37 cellular contexts compared by ENCODE assay signal in genomic region chr11:113415343-113415742, GRCh38. TPM values are rescaled to one million over a fixed set of nuclear protein-coding genes. Genes with fewer than 3 reads are reported as not detected.
"Had no signal": no experiment of that assay in that cellular context is flagged by ENCODE, and none has a peak within 500 bp of the region (broad histone marks: within the 10 kb centered on the region; RNA-seq: fewer than 3 reads in every experiment).

No MANE protein-coding gene starts in this region.

- ATAC-seq: activated naive CD4-positive, alpha-beta T cell treated with anti-CD3 and anti-CD28 coated beads, Interleukin-2, amount 50 U/mL, for 72 hours; activated naive CD8-positive, alpha-beta T cell treated with anti-CD3 and anti-CD28 coated beads, Interleukin-2, amount 50 U/mL, for 24 hours; activated T-cell treated with anti-CD3 and anti-CD28 coated beads, Interleukin-2, amount 50 U/mL, for 4 hours; activated T-cell treated with anti-CD3 and anti-CD28 coated beads, Interleukin-2, amount 50 U/mL, for 72 hours; activated T-helper 17 cell treated with anti-CD3 and anti-CD28 coated beads, Interleukin-2, amount 50 U/mL, for 72 hours; body of pancreas had no signal

- DNase-seq: activated effector memory CD4-positive, alpha-beta T cell treated with anti-CD3 and anti-CD28 coated beads, Interleukin-2, amount 50 U/mL, for 16 hours; activated effector memory CD4-positive, alpha-beta T cell treated with Interleukin-2 at 50 U/mL for 16 hours; activated gamma-delta T cell; activated gamma-delta T cell treated with Interleukin-2 at 50 U/mL for 16 hours; activated naive CD4-positive, alpha-beta T cell; activated naive CD4-positive, alpha-beta T cell treated with anti-CD3 and anti-CD28 coated beads for 36 hours; activated naive CD4-positive, alpha-beta T cell treated with anti-CD3 and anti-CD28 coated beads, Interleukin-2, amount 10 ng/mL, durations not matched to agents 7 days and 5 days; activated naive CD4-positive, alpha-beta T cell treated with anti-CD3 and anti-CD28 coated beads, Interleukin-2, amount 50 U/mL, for 16 hours; activated naive CD4-positive, alpha-beta T cell treated with Interleukin-2 at 50 U/mL for 16 hours; activated naive CD8-positive, alpha-beta T cell treated with anti-CD3 and anti-CD28 coated beads for 36 hours; activated naive CD8-positive, alpha-beta T cell treated with anti-CD3 and anti-CD28 coated beads, Interleukin-2, amount 10 ng/mL, durations not matched to agents 7 days and 5 days; activated naive CD8-positive, alpha-beta T cell treated with anti-CD3 and anti-CD28 coated beads, Interleukin-2, amount 50 U/mL, for 24 hours; activated T-cell treated with anti-CD3 and anti-CD28 coated beads, Interleukin-2, amount 50 U/mL, for 1 hour; activated T-cell treated with anti-CD3 and anti-CD28 coated beads, Interleukin-2, amount 50 U/mL, for 24 hours; activated T-cell treated with anti-CD3 and anti-CD28 coated beads, Interleukin-2, amount 50 U/mL, for 4 hours; activated T-cell treated with anti-CD3 and anti-CD28 coated beads, Interleukin-2, amount 50 U/mL, for 48 hours; activated T-cell treated with anti-CD3 and anti-CD28 coated beads, Interleukin-2, amount 50 U/mL, for 72 hours; adrenal gland; amniotic stem cell; amygdala; anterior cingulate cortex; body of pancreas; brain microvascular endothelial cell; caudate nucleus; central memory CD4-positive, alpha-beta T cell; cerebellar nuclear complex had no signal

- H3K9me3 ChIP-seq: adrenal gland, ascending aorta, body of pancreas, breast epithelium had no signal

- H3K4me1 ChIP-seq: adrenal gland, ascending aorta, body of pancreas, breast epithelium had no signal

- H3K27me3 ChIP-seq: adrenal gland, ascending aorta, body of pancreas, brain microvascular endothelial cell, breast epithelium, cardiac muscle cell had no signal

- H3K27ac ChIP-seq: adrenal gland, ascending aorta, body of pancreas, brain microvascular endothelial cell, breast epithelium, cardiac muscle cell had no signal

- H3K36me3 ChIP-seq: adrenal gland, ascending aorta, brain microvascular endothelial cell, breast epithelium, cardiac muscle cell had no signal

- H3K4me3 ChIP-seq: adrenal gland, ascending aorta, body of pancreas, breast epithelium, cardiac muscle cell had no signal

RNA-seq across cellular contexts. Expression of gene ANKK1, which starts 27.8 kb away (rescaled TPM):
- total RNA-seq: activated T-helper 1 cell treated with anti-CD3 and anti-CD28 coated beads, Interleukin-12 subunit alpha, Interleukin-12 subunit beta, Interleukin-2, Interleukin-4 antibody, amounts not matched to agents 30 ng/mL and 10 ng/mL and 1 ng/mL, durations not matched to agents 14 hours and 24 hours and 36 hours; ascending aorta; astrocyte; cerebellum; chondrocyte had no signal
- polyA plus RNA-seq: cardiac muscle cell had no signal

RNA-seq across cellular contexts. Expression of gene DRD2, which starts 59.9 kb away (rescaled TPM):
- total RNA-seq: activated naive CD4-positive, alpha-beta T cell treated with anti-CD3 and anti-CD28 coated beads for 36 hours; activated naive CD4-positive, alpha-beta T cell treated with anti-CD3 and anti-CD28 coated beads, Interleukin-2, amount 50 U/mL, for 72 hours; activated naive CD8-positive, alpha-beta T cell treated with anti-CD3 and anti-CD28 coated beads for 36 hours; activated naive CD8-positive, alpha-beta T cell treated with anti-CD3 and anti-CD28 coated beads, Interleukin-2, amount 10 ng/mL, durations not matched to agents 7 days and 5 days; activated T-cell treated with anti-CD3 and anti-CD28 coated beads, Interleukin-2, amount 50 U/mL, for 4 hours; activated T-helper 1 cell treated with anti-CD3 and anti-CD28 coated beads, Interleukin-12 subunit alpha, Interleukin-12 subunit beta, Interleukin-2, Interleukin-4 antibody, amounts not matched to agents 30 ng/mL and 10 ng/mL and 1 ng/mL, durations not matched to agents 14 hours and 24 hours and 36 hours; ascending aorta; astrocyte; bronchial epithelial cell; cardiac septum; chondrocyte had no signal
